In genomic region chr17:27245230-27245696, GRCh38 we compare ENCODE assay signal across 8 cellular contexts.
A peak's percentile ranks its signal among the peaks of the same experiment; 100 is the strongest.
DNase-seq lines count a peak whose midpoint lies in the region; ATAC-seq and TF ChIP-seq lines count a peak whose summit lies in the region.

No MANE protein-coding gene starts in this region.

- peaks cover 24 to 28% of the 10 kb centered on the region in 2 donors for H3K4me1 ChIP-seq in mucosa of rectum (ENCODE audit: control insufficient read depth in 2 of 2, insufficient read depth in 2 of 2, low read length in 2 of 2)

- H3K4me3 ChIP-seq in epithelial cell of esophagus (ENCODE audit: low read length) = peak overlapping the region; percentile 1
- H3K4me3 ChIP-seq in mucosa of rectum (ENCODE audit: low read length in 2 of 2) = no peak overlapping the region

- H3K27me3 ChIP-seq in mucosa of rectum (ENCODE audit: control insufficient read depth in 2 of 2, insufficient read depth in 2 of 2, low read length in 2 of 2) = no peaks in the 10 kb centered on the region

- DNase-seq in CD1c-positive myeloid dendritic cell (ENCODE audit: extremely low spot score) (peak; percentile 69), NCI-H510A treated with DMSO at 0.1 percent for 48 hours (lab: John Stamatoyannopoulos, UW) (peak; percentile 84), epithelial cell of esophagus (ENCODE audit: low read depth) (peak; percentile 91)
- peak; percentile 48 to 59 for DNase-seq in activated CD4-positive, alpha-beta T cell treated with anti-CD3 and anti-CD28 coated beads, Interleukin-2, amount 50 U/mL, for 48 hours
- DNase-seq in stimulated activated CD8-positive, alpha-beta memory T cell treated with anti-CD3 and anti-CD28 coated beads, Interleukin-7, amount 100 ng/mL, for 4 hours (ENCODE audit: low read depth in 2 of 2) = peak; percentile 2 to 9

- H3K36me3 ChIP-seq in mucosa of rectum (ENCODE audit: control insufficient read depth in 2 of 2, insufficient read depth in 2 of 2, low read length in 2 of 2) = no peaks in the 10 kb centered on the region

- peak overlapping the region; percentile 9 to 10 for H3K9ac ChIP-seq in mucosa of rectum (ENCODE audit: low read depth in 1 of 2, low read length in 2 of 2)

- peak; percentile 71 for TF ChIP-seq CTCF in epithelial cell of esophagus (IDR thresholded peaks at IDR 0.05; ENCODE audit: insufficient read depth, low read depth, low read length, missing control alignments)

- H3K9me3 ChIP-seq in mucosa of rectum (ENCODE audit: control insufficient read depth in 2 of 2, low read length in 2 of 2) = no peaks in the 10 kb centered on the region

- ATAC-seq in GM19043 (IDR thresholded peaks at IDR 0.05; ENCODE audit: low read depth, unreplicated experiment) = peak; percentile 83
- ATAC-seq in HG03196 (IDR thresholded peaks at IDR 0.05; ENCODE audit: unreplicated experiment) = peak; percentile 82

- H3K27ac ChIP-seq in mucosa of rectum (ENCODE audit: low read depth in 2 of 2, low read length in 2 of 2) = peak overlapping the region; percentile 59 to 74

Comparison
In these comparisons a context has a peak if more than half of its experiments do, and no peak if none do; other contexts are left out.
1. DNase-seq: peak in every context shown above with its lines; median percentile 91 in epithelial cell of esophagus; 84 in NCI-H510A treated with DMSO at 0.1 percent for 48 hours; 69 in CD1c-positive myeloid dendritic cell; 54 in activated CD4-positive, alpha-beta T cell treated with anti-CD3 and anti-CD28 coated beads, Interleukin-2, amount 50 U/mL, for 48 hours; 6 in stimulated activated CD8-positive, alpha-beta memory T cell treated with anti-CD3 and anti-CD28 coated beads, Interleukin-7, amount 100 ng/mL, for 4 hours.